24 cellular contexts compared by ENCODE assay signal in genomic region chr12:90842477-90842876, GRCh38.
DNase-seq lines count a peak whose midpoint lies in the region; ATAC-seq and TF ChIP-seq lines count a peak whose summit lies in the region.
"Had no signal": no experiment of that assay in that cellular context is flagged by ENCODE, and none has a peak within 500 bp of the region (broad histone marks: within the 10 kb centered on the region; RNA-seq: fewer than 3 reads in every experiment).

No MANE protein-coding gene starts in this region.

- no peaks in the 10 kb centered on the region for H3K79me2 ChIP-seq in mammary epithelial cell (ENCODE audit: insufficient read depth, low read length)

- 13% methylated on average over 4 of the region's 4 CpGs for WGBS in mammary epithelial cell (ENCODE audit: low coverage, missing lambda C conversion rate)

- peaks cover 2% of the 10 kb centered on the region for H3K9me3 Mint-ChIP-seq in MCF 10A (ENCODE audit: unreplicated experiment)
- peaks cover 4% of the 10 kb centered on the region for H3K9me3 Mint-ChIP-seq in natural killer cell treated with Interleukin-12 subunit alpha and Interleukin-12 subunit beta and Interleukin-15 and Interleukin-18, amount 100 ng/mL, for 72 hours
- H3K9me3 Mint-ChIP-seq: activated B cell treated with CpG ODN at 0.5 μM for 24 hours; activated T-cell treated with anti-CD3 and anti-CD28 coated beads, Interleukin-2, amount 50 U/mL, for 72 hours; memory B cell; T-helper 1 cell treated with Interleukin-12 subunit alpha and Interleukin-12 subunit beta and Interleukin-4 antibody, amounts not matched to agents 30 μg/mL and 1 μg/mL, for 36 hours had no signal

- TF ChIP-seq CTCF in MCF 10A (IDR thresholded peaks at IDR 0.05; ENCODE audit: unreplicated experiment) (no peak), breast epithelium (IDR thresholded peaks at IDR 0.05) (no peak), mammary epithelial cell (conservative IDR thresholded peaks at IDR 0.05 in 1 of 2, IDR thresholded peaks at IDR 0.05 in 1 of 2; ENCODE audit: extremely low read depth in 1 of 2, insufficient read depth in 1 of 2, low read depth in 1 of 2, low read length in 2 of 2) (no peak)

- no peak overlapping the region for H3K27ac ChIP-seq in breast epithelium
- no peak overlapping the region for H3K27ac ChIP-seq in mammary epithelial cell (ENCODE audit: insufficient read depth, low read depth, low read length)
- H3K27ac ChIP-seq: BLaER1, colonic mucosa had no signal

- peak overlapping the region; percentile 91 for H2AFZ ChIP-seq in mammary epithelial cell (ENCODE audit: low read depth, low read length)

- no peaks in the 10 kb centered on the region for H3K36me3 Mint-ChIP-seq in MCF 10A (ENCODE audit: insufficient read depth, unreplicated experiment)
- H3K36me3 Mint-ChIP-seq in natural killer cell treated with Interleukin-12 subunit alpha and Interleukin-12 subunit beta and Interleukin-15 and Interleukin-18, amount 100 ng/mL, for 72 hours, result no peaks in the 10 kb centered on the region
- H3K36me3 Mint-ChIP-seq: activated naive CD8-positive, alpha-beta T cell; memory B cell had no signal

- H3K9me3 ChIP-seq in breast epithelium (no peaks in the 10 kb centered on the region), mammary epithelial cell (replicated peaks; ENCODE audit: insufficient read depth, low read length) (no peaks in the 10 kb centered on the region)
- H3K9me3 ChIP-seq: BLaER1, colonic mucosa had no signal

- peak; percentile 3 for DNase-seq in MCF 10A (ENCODE audit: unreplicated experiment)
- DNase-seq in breast epithelium (ENCODE audit: low spot score in 2 of 2), result no peak
- DNase-seq in mammary epithelial cell, result peak; percentile 30
- DNase-seq in iPS-NIHi7 (ENCODE audit: extremely low spot score), result peak; percentile 40
- DNase-seq in NCI-H345 (lab: John Stamatoyannopoulos, UW), result no peak
- DNase-seq in head of caudate nucleus, result no peak
- DNase-seq in natural killer cell treated with Interleukin-12 subunit alpha and Interleukin-12 subunit beta and Interleukin-15 and Interleukin-18, amount 100 ng/mL, for 72 hours (ENCODE audit: low spot score), result no peak
- no peak for DNase-seq in hippocampal formation (lab: John Stamatoyannopoulos, UW)
- DNase-seq: activated B cell treated with CpG ODN at 0.5 μM for 24 hours; activated T-cell treated with anti-CD3 and anti-CD28 coated beads, Interleukin-2, amount 50 U/mL, for 72 hours; Calu3; colonic mucosa; GDM1; glutamatergic neuron; KBM-7; MV-4-11; NCI-H2081 treated with DMSO at 0.1 percent for 48 hours; NK-92 treated with Interleukin-12 subunit alpha and Interleukin-12 subunit beta, amount 100 ng/mL, for 24 hours; SHP77 had no signal

- H3K4me1 Mint-ChIP-seq in MCF 10A (ENCODE audit: insufficient read depth, unreplicated experiment), result peaks cover 6% of the 10 kb centered on the region
- no peaks in the 10 kb centered on the region for H3K4me1 Mint-ChIP-seq in natural killer cell treated with Interleukin-12 subunit alpha and Interleukin-12 subunit beta and Interleukin-15 and Interleukin-18, amount 100 ng/mL, for 72 hours (ENCODE audit: low read depth in 2 of 2)
- H3K4me1 Mint-ChIP-seq: activated B cell treated with CpG ODN at 0.5 μM for 24 hours, memory B cell had no signal

- no peaks in the 10 kb centered on the region for H4K20me1 ChIP-seq in mammary epithelial cell (ENCODE audit: insufficient read depth, low read length)
- H4K20me1 ChIP-seq: BLaER1 had no signal

- no peaks in the 10 kb centered on the region for H3K36me3 ChIP-seq in breast epithelium
- H3K36me3 ChIP-seq in mammary epithelial cell (ENCODE audit: insufficient read depth, low read length), result no peaks in the 10 kb centered on the region
- H3K36me3 ChIP-seq: BLaER1, colonic mucosa had no signal

- H3K4me3 ChIP-seq in breast epithelium (no peak overlapping the region), mammary epithelial cell (replicated peaks in 1 of 3; ENCODE audit: insufficient read depth in 1 of 3, low read depth in 2 of 3, low read length in 3 of 3) (peak overlapping the region in 2 of 3 experiments; percentile 14 to 16)
- H3K4me3 ChIP-seq: BLaER1, colonic mucosa had no signal

- in situ Hi-C loops in mammary epithelial cell (cut with MboI; ENCODE audit: low sequenced_read_pairs in 2 of 2), result no loop called here

- no peak overlapping the region for H3K4me3 Mint-ChIP-seq in MCF 10A (ENCODE audit: unreplicated experiment)
- H3K4me3 Mint-ChIP-seq in natural killer cell treated with Interleukin-12 subunit alpha and Interleukin-12 subunit beta and Interleukin-15 and Interleukin-18, amount 100 ng/mL, for 72 hours, result no peak overlapping the region
- H3K4me3 Mint-ChIP-seq: activated B cell treated with CpG ODN at 0.5 μM for 24 hours; activated naive CD8-positive, alpha-beta T cell; activated T-cell treated with anti-CD3 and anti-CD28 coated beads, Interleukin-2, amount 50 U/mL, for 72 hours; memory B cell; neural crest cell; T-helper 1 cell treated with Interleukin-12 subunit alpha and Interleukin-12 subunit beta and Interleukin-4 antibody, amounts not matched to agents 30 μg/mL and 1 μg/mL, for 36 hours had no signal

- BruUV-seq in MCF 10A (replicated peaks; lab: Mats Ljungman, UMichigan) (no TSS peak), mammary epithelial cell (replicated peaks; lab: Mats Ljungman, UMichigan) (no TSS peak)

- no peaks in the 10 kb centered on the region for H3K27me3 Mint-ChIP-seq in MCF 10A (ENCODE audit: insufficient read depth, unreplicated experiment)
- H3K27me3 Mint-ChIP-seq in natural killer cell treated with Interleukin-12 subunit alpha and Interleukin-12 subunit beta and Interleukin-15 and Interleukin-18, amount 100 ng/mL, for 72 hours, result no peaks in the 10 kb centered on the region

- CTCF ChIA-PET in MCF 10A (lab: Yijun Ruan, JAX) (interaction anchor here (0.6 to 1.2 kb wide), 5 partner anchors 12 to 370 kb away, joined by 3 to 5 read pairs (median 3); no protein-coding TSS in a partner anchor), mammary epithelial cell (lab: Charles Lee; ENCODE audit: low non-redundant PET) (no interaction called here)

- H3K9ac ChIP-seq in mammary epithelial cell (ENCODE audit: insufficient read depth, low read length), result no peak overlapping the region
- H3K9ac ChIP-seq: BLaER1 had no signal

- peak overlapping the region; percentile 69 for H3K4me2 ChIP-seq in mammary epithelial cell (ENCODE audit: insufficient read depth, low read depth, low read length)
- H3K4me2 ChIP-seq: BLaER1 had no signal

- dilution Hi-C loops in mammary epithelial cell (cut with HindIII; ENCODE audit: low sequenced_read_pairs), result no loop called here

- no peak overlapping the region for H3K27ac Mint-ChIP-seq in MCF 10A (ENCODE audit: low read depth, unreplicated experiment)
- H3K27ac Mint-ChIP-seq in natural killer cell treated with Interleukin-12 subunit alpha and Interleukin-12 subunit beta and Interleukin-15 and Interleukin-18, amount 100 ng/mL, for 72 hours, result no peak overlapping the region
- H3K27ac Mint-ChIP-seq: activated B cell treated with CpG ODN at 0.5 μM for 24 hours; activated naive CD8-positive, alpha-beta T cell; activated T-cell treated with anti-CD3 and anti-CD28 coated beads, Interleukin-2, amount 50 U/mL, for 72 hours; memory B cell; T-helper 1 cell treated with Interleukin-12 subunit alpha and Interleukin-12 subunit beta and Interleukin-4 antibody, amounts not matched to agents 30 μg/mL and 1 μg/mL, for 36 hours had no signal

- no peaks in the 10 kb centered on the region for H3K4me1 ChIP-seq in breast epithelium
- H3K4me1 ChIP-seq in mammary epithelial cell (ENCODE audit: insufficient read depth, low read length), result peaks cover 7% of the 10 kb centered on the region
- H3K4me1 ChIP-seq: colonic mucosa had no signal

- no peaks in the 10 kb centered on the region for H3K27me3 ChIP-seq in breast epithelium
- no peaks in the 10 kb centered on the region for H3K27me3 ChIP-seq in mammary epithelial cell (ENCODE audit: insufficient read depth, low read length)
- H3K27me3 ChIP-seq: BLaER1, colonic mucosa had no signal

- intact Hi-C loops in MCF 10A (cut with micrococcal nuclease), result no loop called here
- intact Hi-C loops in breast epithelium (cut with DNase I; ENCODE audit: low total_unique reads), result no loop called here
- intact Hi-C loops in mammary epithelial cell (cut with micrococcal nuclease), result no loop called here
- intact Hi-C loops in head of caudate nucleus (cut with DNase I), result no loop called here

- ATAC-seq in natural killer cell treated with Interleukin-12 subunit alpha and Interleukin-12 subunit beta and Interleukin-15 and Interleukin-18, amount 100 ng/mL, for 72 hours, result no peak
- ATAC-seq: activated T-cell treated with anti-CD3 and anti-CD28 coated beads, Interleukin-2, amount 50 U/mL, for 72 hours had no signal

- TF ChIP-seq POLR2A in breast epithelium (IDR thresholded peaks at IDR 0.05), result no peak

- POLR2A ChIA-PET in MCF 10A (lab: Yijun Ruan, JAX), result no interaction called here

Comparison
In these comparisons a context has a peak if more than half of its experiments do, and no peak if none do; other contexts are left out.
1. DNase-seq: peak in MCF 10A (single experiment), mammary epithelial cell (single experiment) and iPS-NIHi7 (single experiment); none in breast epithelium (0 of 2), NCI-H345 (single experiment), head of caudate nucleus (0 of 42), natural killer cell treated with Interleukin-12 subunit alpha and Interleukin-12 subunit beta and Interleukin-15 and Interleukin-18, amount 100 ng/mL, for 72 hours (single experiment) and hippocampal formation (0 of 2).
2. H3K4me3 ChIP-seq: peak in mammary epithelial cell (2 of 3); none in breast epithelium (0 of 3).